In the genomic region with DNA sequence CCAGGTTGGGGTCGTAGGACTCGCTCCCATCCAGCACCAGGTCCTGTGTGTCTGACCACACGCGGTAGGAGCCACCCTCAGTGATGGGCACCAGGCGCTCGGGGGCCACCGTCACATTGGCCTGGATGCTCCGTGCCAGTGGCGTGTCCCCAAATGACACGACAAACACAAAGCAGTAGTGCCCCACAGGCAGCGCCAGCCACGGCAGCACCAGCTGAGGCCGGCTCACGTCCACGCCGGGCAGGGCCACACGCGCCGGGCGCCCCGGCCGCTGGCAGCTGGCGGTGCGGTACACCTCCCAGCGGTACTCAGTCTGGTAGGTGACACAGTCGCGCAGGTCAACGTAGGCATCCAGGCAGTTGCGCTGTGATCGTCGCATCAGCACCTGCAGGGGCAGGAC, we compare ENCODE assay signal across 2 cellular contexts. TPM values are rescaled to one million over a fixed set of nuclear protein-coding genes. Genes with fewer than 3 reads are reported as not detected.
"Had no signal": no experiment of that assay in that cellular context is flagged by ENCODE, and none has a peak within 500 bp of the region (broad histone marks: within the 10 kb centered on the region; RNA-seq: fewer than 3 reads in every experiment).

No MANE protein-coding gene starts in this region.

RNA-seq across cellular contexts. Expression of gene NPIPA8, which starts 48.3 kb away (rescaled TPM):
- total RNA-seq: PC-3, SK-MEL-5 had no signal
